In the genomic region with DNA sequence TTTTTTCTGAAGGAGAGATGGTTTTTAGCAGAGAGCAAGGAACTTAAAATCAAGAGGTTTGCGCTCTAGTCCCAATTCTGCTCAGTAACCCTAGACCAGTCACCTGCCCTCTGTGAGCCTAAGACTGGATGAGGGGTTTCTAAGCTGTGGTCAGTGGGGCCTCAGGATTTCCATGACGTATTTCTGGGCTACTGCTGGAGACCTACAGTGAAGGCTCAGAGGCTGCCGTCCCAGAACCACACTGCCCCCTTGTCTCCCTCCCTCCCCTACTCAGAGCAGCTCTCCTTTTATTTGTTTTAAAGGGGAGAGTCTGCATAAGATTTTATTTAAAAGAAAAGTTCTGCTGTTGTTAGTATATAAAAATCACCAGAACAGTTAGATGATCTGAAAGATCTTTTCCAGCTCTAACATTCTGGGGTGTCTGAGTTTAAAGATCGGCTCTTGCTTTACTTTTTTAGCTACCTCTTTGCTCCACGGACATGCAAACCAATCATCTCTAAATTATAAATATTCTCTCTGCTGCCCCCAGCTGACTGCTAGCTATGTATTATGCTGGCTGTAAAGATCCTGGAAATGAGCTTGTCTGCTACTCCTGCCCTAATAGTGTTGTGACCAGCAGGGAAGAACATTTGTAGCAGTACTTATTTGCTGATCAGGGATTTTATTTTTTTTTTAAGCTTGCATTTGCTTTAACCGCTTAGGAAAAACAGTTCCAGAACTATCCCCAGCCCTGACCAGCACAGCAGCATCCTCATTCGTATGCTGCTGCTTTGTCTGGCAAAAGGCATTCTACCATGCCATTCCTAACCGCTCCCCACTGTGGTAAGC, we compare ENCODE assay signal across 8 cellular contexts. TPM values are rescaled to one million over a fixed set of nuclear protein-coding genes. Genes with fewer than 3 reads are reported as not detected.
DNase-seq lines count a peak whose midpoint lies in the region; ATAC-seq, FAIRE-seq and TF ChIP-seq lines count a peak whose summit lies in the region.

No MANE protein-coding gene starts in this region.

- H3K27me3 ChIP-seq in H9 (ENCODE audit: insufficient read depth, low read length) (no peaks in the 10 kb centered on the region), K562 (ENCODE audit: control insufficient read depth in 2 of 2, insufficient read depth in 2 of 2, low read length in 2 of 2) (no peaks in the 10 kb centered on the region), testis (no peaks in the 10 kb centered on the region)

- no TSS peak for BruUV-seq in K562 (replicated peaks; lab: Mats Ljungman, UMichigan)

- no peak overlapping the region for H3K56ac ChIP-seq in H9 (ENCODE audit: insufficient read length, low read depth, low read length)

- no peak overlapping the region for H3K27ac ChIP-seq in H9 (ENCODE audit: insufficient read length, low read depth, low read length)
- 0 out of 3 replicates have a peak overlapping the region, but pooled peaks have one; percentile 10 for H3K27ac ChIP-seq in K562 (ENCODE audit: extremely low read depth, low read depth, low read length)
- peak overlapping the region in 1 of 2 donors; percentile 21 for H3K27ac ChIP-seq in testis

- H3K4ac ChIP-seq in H9 (ENCODE audit: low read depth, low read length), result no peak overlapping the region

- H4K91ac ChIP-seq in H9 (ENCODE audit: insufficient read length, low read depth, low read length), result no peak overlapping the region

- no peaks in the 10 kb centered on the region for H3K27me3 Mint-ChIP-seq in H9 (ENCODE audit: low read depth)

- H2BK20ac ChIP-seq in H9 (ENCODE audit: low read depth, low read length, poor library complexity, severe bottlenecking), result no peak overlapping the region

- H3K9me3 ChIP-seq in H9 (ENCODE audit: control insufficient read depth, low read depth, low read length), result peaks cover 9% of the 10 kb centered on the region
- H3K9me3 ChIP-seq in K562 (replicated peaks; ENCODE audit: control insufficient read depth, insufficient read depth, low read depth, low read length), result no peaks in the 10 kb centered on the region
- H3K9me3 ChIP-seq in testis, result no peaks in the 10 kb centered on the region

- TF ChIP-seq EP300 in K562 (IDR thresholded peaks at IDR 0.05; ENCODE audit: low read length), result no peak

- TF ChIP-seq RAD21 in K562 (CRISPR knock-in tag; conservative IDR thresholded peaks at IDR 0.05 in 1 of 2, IDR thresholded peaks at IDR 0.05 in 1 of 2), result no peak

- peak overlapping the region; percentile 83 to 97 (median 96) for H3K27ac Mint-ChIP-seq in H9

- WGBS in H9 (ENCODE audit: extremely low coverage, insufficient read length, low lambda C conversion rate), result no CpG with 5 or more reads among the region's 8 CpGs
- WGBS in K562 (ENCODE audit: insufficient coverage, low coverage, missing lambda C conversion rate), result 30% methylated on average over 5 of the region's 8 CpGs
- WGBS in testis, 2 donors, result 45 to 58% methylated on average over 8 of the region's 8 CpGs

- H3K36me3 Mint-ChIP-seq in H9 (ENCODE audit: insufficient read depth in 1 of 3, low read depth in 3 of 3), result peaks cover 4 to 12% (median 9%) of the 10 kb centered on the region in 3 experiments; a peak in 6 of 7 replicates

- H3K4me1 ChIP-seq in H9 (ENCODE audit: insufficient read depth, low read length) (peaks cover 5% of the 10 kb centered on the region; the same call in 1 of the 2 replicates), K562 (replicated peaks in 1 of 2; ENCODE audit: control insufficient read depth in 2 of 2, insufficient read depth in 2 of 2, low read length in 2 of 2) (peaks cover 0 to 15% of the 10 kb centered on the region in 2 experiments; a peak in 4 of 5 replicates), testis (peaks cover 9% of the 10 kb centered on the region)

- peak; percentile 86 for ATAC-seq in K562
- ATAC-seq in GM19023 (IDR thresholded peaks at IDR 0.05; ENCODE audit: unreplicated experiment), result no peak

- CTCF ChIA-PET in K562 (lab: Yijun Ruan, JAX; ENCODE audit: low intra/inter-chr PET ratio), result interaction anchor here (0.6 kb wide), 1 partner anchor 935 kb away, joined by 5 read pairs; no protein-coding TSS in a partner anchor

- no peak overlapping the region for H3T11ph ChIP-seq in H9 (ENCODE audit: low read length)

- peak overlapping the region; percentile 5 for H3K4me2 ChIP-seq in H9 (ENCODE audit: insufficient read depth, insufficient read length, low read length)
- H3K4me2 ChIP-seq in K562 (ENCODE audit: insufficient read depth, low read length), result peak overlapping the region; percentile 18; the same call in 1 of the 2 replicates

- H2BK120ac ChIP-seq in H9 (ENCODE audit: low read depth, low read length, poor library complexity, severe bottlenecking), result no peak overlapping the region

- H3K4me3 ChIP-seq in K562 (no peak overlapping the region), testis (no peak overlapping the region)

- FAIRE-seq in K562 (lab: Jason Lieb, UNC), result peak; percentile 26

- H3K14ac ChIP-seq in H9 (ENCODE audit: insufficient read depth, low read length), result no peak overlapping the region

- peak overlapping the region in 1 of 2 experiments; percentile 64; a peak in 2 of 5 replicates for H3K4me3 Mint-ChIP-seq in H9

- H3K9me3 Mint-ChIP-seq in H9, result peaks cover 15 to 17% of the 10 kb centered on the region in 2 experiments

- H2BK15ac ChIP-seq in H9 (ENCODE audit: low read depth, low read length), result no peak overlapping the region

- POLR2A ChIA-PET in K562 (lab: Yijun Ruan, JAX), result no interaction called here

- H3K36me3 ChIP-seq in K562 (ENCODE audit: control insufficient read depth, insufficient read depth, low read length) (no peaks in the 10 kb centered on the region), testis (ENCODE audit: low read depth, missing control alignments) (no peaks in the 10 kb centered on the region)

- H3K9ac ChIP-seq in H9 (ENCODE audit: extremely low read depth, insufficient read length, low read length), result no peak overlapping the region
- no peak overlapping the region for H3K9ac ChIP-seq in K562 (ENCODE audit: insufficient read depth in 1 of 2, low read depth in 2 of 2, low read length in 2 of 2)

- H2AFZ ChIP-seq in H9 (ENCODE audit: low read length), result peak overlapping the region; percentile 34
- H2AFZ ChIP-seq in K562 (ENCODE audit: low read depth, low read length), result peak overlapping the region; percentile 76

- intact Hi-C loops in K562 (cut with micrococcal nuclease), result no loop called here
- intact Hi-C loops in testis (cut with DNase I; ENCODE audit: low total_unique reads), result no loop called here

- no peaks in the 10 kb centered on the region for H3K79me1 ChIP-seq in H9 (ENCODE audit: insufficient read depth, low read depth, low read length, poor library complexity, severe bottlenecking)

- no peaks in the 10 kb centered on the region for H3K9me1 ChIP-seq in K562 (ENCODE audit: control insufficient read depth, insufficient read depth, low read length)

- no peak overlapping the region for H4K8ac ChIP-seq in H9 (replicated peaks; ENCODE audit: insufficient read length, low read depth, low read length)

- H3K79me2 ChIP-seq in H9 (ENCODE audit: insufficient read depth, low read length) (no peaks in the 10 kb centered on the region), K562 (ENCODE audit: control insufficient read depth, insufficient read depth, low read length) (no peaks in the 10 kb centered on the region)

- no peak overlapping the region for H4K5ac ChIP-seq in H9 (ENCODE audit: insufficient read length, low read depth, low read length)

- peak; percentile 56; the same call in 2 of the 3 replicates for TF ChIP-seq CTCF in H9 (conservative IDR thresholded peaks at IDR 0.05)
- TF ChIP-seq CTCF in K562 (IDR thresholded peaks at IDR 0.05 in 2 of 3, conservative IDR thresholded peaks at IDR 0.05 in 1 of 3; ENCODE audit: insufficient read depth in 2 of 3, low read depth in 1 of 3, low read length in 3 of 3), result peak; percentile 23 to 42 (median 40); a peak in 4 of 6 replicates
- TF ChIP-seq CTCF in testis (IDR thresholded peaks at IDR 0.05), result peak in 2 of 3 experiments; percentile 35 to 40

- no peak overlapping the region for H3K18ac ChIP-seq in H9 (ENCODE audit: insufficient read length, low read depth, low read length)

- H4K20me1 ChIP-seq in H9 (ENCODE audit: control insufficient read depth, insufficient read depth, insufficient read length) (no peaks in the 10 kb centered on the region), K562 (replicated peaks; ENCODE audit: control insufficient read depth, insufficient read depth, low read length) (no peaks in the 10 kb centered on the region)

- H3K23ac ChIP-seq in H9 (ENCODE audit: insufficient read length, low read depth, low read length), result no peak overlapping the region

- no peak overlapping the region for H2AK5ac ChIP-seq in H9 (ENCODE audit: insufficient read length, low read length)

- no peak overlapping the region for H2BK5ac ChIP-seq in H9 (ENCODE audit: insufficient read length, low read length)

- H3K23me2 ChIP-seq in H9 (ENCODE audit: insufficient read length, low read depth, low read length, poor library complexity, severe bottlenecking), result no peaks in the 10 kb centered on the region

- DNase-seq in Caki2 (ENCODE audit: low read depth), result peak; percentile 30
- no peak for DNase-seq in H9
- peak; percentile 29 for DNase-seq in NCI-H748 (lab: John Stamatoyannopoulos, UW; ENCODE audit: unreplicated experiment)
- DNase-seq in K562 (ENCODE audit: extremely low read depth in 1 of 4, low spot score in 3 of 4), result peak in 1 of 4 experiments; percentile 44
- DNase-seq in kidney tubule cell (ENCODE audit: low spot score), result peak; percentile 47
- DNase-seq in testis, result peak; percentile 56
- DNase-seq in AG08396 (ENCODE audit: low spot score), result no peak

- H2BK12ac ChIP-seq in H9 (ENCODE audit: insufficient read length, low read depth, low read length), result no peak overlapping the region

- no peak for TF ChIP-seq POLR2A in K562 (conservative IDR thresholded peaks at IDR 0.05)
- TF ChIP-seq POLR2A in testis (IDR thresholded peaks at IDR 0.05), result no peak

- H3K4me1 Mint-ChIP-seq in H9, result peaks cover 33 to 34% of the 10 kb centered on the region in 2 experiments

- in situ Hi-C loops in Caki2 (cut with HindIII; ENCODE audit: low pct_unique_long_range_greater_than_20kb, low sequenced_read_pairs), result no loop called here
- in situ Hi-C loops in K562 (cut with MboI), result loop anchor here (5.0 kb wide), 1 partner anchor 230 kb away; no protein-coding TSS in a partner anchor

RNA-seq across cellular contexts. Expression of gene NDUFB4, which starts 28.6 kb away (rescaled TPM):
- 143 and 183 TPM in 2 replicates for total RNA-seq in Caki2 (2014; rRNA removed; shearing (Covaris generic); ENCODE audit: low replicate concordance)
- 209 and 217 TPM in 2 replicates for total RNA-seq in H9 (2021)
- total RNA-seq in K562 (2011; cell fraction: chromatin; rRNA removed; ENCODE audit: low replicate concordance), result 19.3 and 23.3 TPM in 2 replicates
- total RNA-seq in K562 (2011; cell fraction: nucleolus; rRNA removed), result 30.1 and 30.4 TPM in 2 replicates
- 35.7 and 56.3 TPM in 2 replicates for total RNA-seq in K562 (2011; cell fraction: nucleoplasm; rRNA removed)
- total RNA-seq in K562 (2014; rRNA removed), result 140 and 146 TPM in 2 replicates
- total RNA-seq in K562 (2014; rRNA removed; fragmentation: Illumina TruSeq; extraction: Trizol), result 132 and 195 TPM in 2 replicates
- 312 and 351 TPM in 2 replicates for total RNA-seq in K562 (2015; rRNA removed; fragmentation: Illumina TruSeq; extraction: Trizol)
- 125 and 129 TPM in 2 replicates for total RNA-seq in K562 (2021)
- 124 and 135 TPM in 2 replicates for polyA plus RNA-seq in K562 (2011; rRNA removed)
- polyA plus RNA-seq in K562 (2011; cell fraction: cytosol; rRNA removed), result 263 and 300 TPM in 2 replicates
- 86.7 and 94.9 TPM in 2 replicates for polyA plus RNA-seq in K562 (2011; cell fraction: nucleus; rRNA removed)
- 185 and 189 TPM in 2 replicates for polyA plus RNA-seq in K562 (2012)
- 210 and 237 TPM in 2 replicates for polyA plus RNA-seq in K562 (2014; fragmentation: Illumina TruSeq; extraction: Trizol)
- polyA plus RNA-seq in K562 (2014; fragmentation: Nextera tagmentation; extraction: Ambion mirVana), result 100 to 1,000 TPM; 560 to 670 TPM
- 227 and 285 TPM in 2 replicates for polyA plus RNA-seq in K562 (2014; rRNA removed)
- 69.5 and 81.5 TPM in 2 replicates for polyA minus RNA-seq in K562 (2011; rRNA and poly(A)+ RNA removed)
- 78.5 and 124 TPM in 2 replicates for polyA minus RNA-seq in K562 (2011; cell fraction: cytosol; rRNA and poly(A)+ RNA removed)
- 28.1 and 49.5 TPM in 2 replicates for polyA minus RNA-seq in K562 (2011; cell fraction: nucleus; rRNA and poly(A)+ RNA removed)
- total RNA-seq in testis, result 100 to 1,000 TPM; 113 to 117 TPM
- polyA plus RNA-seq in testis (ENCODE audit: insufficient read depth, low read depth, low replicate concordance), result 279 TPM

Comparison
In these comparisons a context has a peak if more than half of its experiments do, and no peak if none do; other contexts are left out.
1. DNase-seq: peak in Caki2 (single experiment), NCI-H748 (single experiment), kidney tubule cell (single experiment) and testis (single experiment); none in H9 (single experiment) and AG08396 (single experiment).
2. Peak in every context shown above with its lines, with median percentiles within 50 percentile points of each other: CTCF ChIP-seq.